ENCODE assay signal across 7 cellular contexts in genomic region chr4:37889849-37890500, GRCh38. TPM values are rescaled to one million over a fixed set of nuclear protein-coding genes. Genes with fewer than 3 reads are reported as not detected.
DNase-seq lines count a peak whose midpoint lies in the region; ATAC-seq and TF ChIP-seq lines count a peak whose summit lies in the region.

No MANE protein-coding gene starts in this region.

- no peaks in the 10 kb centered on the region for H3K36me3 Mint-ChIP-seq in HFFc6 (ENCODE audit: low read depth)

- peak overlapping the region; percentile 67 for H3K27ac ChIP-seq in angular gyrus (ENCODE audit: low read depth, low read length)
- peak overlapping the region; percentile 88 to 98 (median 94) for H3K27ac ChIP-seq in sigmoid colon

- H3K27me3 ChIP-seq in iPS-15b (ENCODE audit: control insufficient read depth, insufficient read depth, low read length) (peaks cover 51% of the 10 kb centered on the region), sigmoid colon (no peaks in the 10 kb centered on the region)

- DNase-seq in HFFc6, result no peak
- DNase-seq in sigmoid colon, result peak; percentile 89
- DNase-seq in NCI-H1092 (lab: John Stamatoyannopoulos, UW), result no peak
- no peak for DNase-seq in KBM-7

- TF ChIP-seq CTCF in HFFc6 (IDR thresholded peaks at IDR 0.05), result no peak
- peak in 1 of 4 experiments; percentile 20 for TF ChIP-seq CTCF in sigmoid colon (IDR thresholded peaks at IDR 0.05)

- 14 to 42% methylated on average over 37 of the region's 37 CpGs for WGBS in sigmoid colon, 2 donors

- peak; percentile 18 to 67 for TF ChIP-seq POLR2A in sigmoid colon (IDR thresholded peaks at IDR 0.05)

- H3K9ac ChIP-seq in iPS-15b (ENCODE audit: low read depth, low read length), result peak overlapping the region; percentile 32

- ATAC-seq in GM21786 (IDR thresholded peaks at IDR 0.05; ENCODE audit: unreplicated experiment), result no peak

- intact Hi-C loops in sigmoid colon (cut with DNase I), result loop anchor here (1.0 to 10.0 kb wide), 8 partner anchors 17 to 1055 kb away; partner anchors contain the start of genes KLF3, PGM2 and RELL1

- H3K9me3 Mint-ChIP-seq in HFFc6, result no peaks in the 10 kb centered on the region

- TF ChIP-seq EP300 in sigmoid colon (IDR thresholded peaks at IDR 0.05), result peak in 1 of 4 donors; percentile 6

- no peaks in the 10 kb centered on the region for H3K9me3 ChIP-seq in iPS-15b (ENCODE audit: control insufficient read depth, insufficient read depth, low read length)
- no peaks in the 10 kb centered on the region for H3K9me3 ChIP-seq in sigmoid colon

- H3K4me1 Mint-ChIP-seq in HFFc6 (ENCODE audit: low read depth), result peaks cover 6% of the 10 kb centered on the region

- H3K27ac Mint-ChIP-seq in HFFc6, result no peak overlapping the region

- H3K36me3 ChIP-seq in iPS-15b (ENCODE audit: control insufficient read depth, insufficient read depth, low read length), result no peaks in the 10 kb centered on the region
- H3K36me3 ChIP-seq in sigmoid colon, result no peaks in the 10 kb centered on the region

- H3K4me1 ChIP-seq in iPS-15b (ENCODE audit: control insufficient read depth, insufficient read depth, low read length) (no peaks in the 10 kb centered on the region), sigmoid colon (peaks cover 0 to 64% (median 49%) of the 10 kb centered on the region in 4 donors)

- peaks cover 43% of the 10 kb centered on the region for H3K27me3 Mint-ChIP-seq in HFFc6 (ENCODE audit: insufficient read depth)

- H3K4me3 ChIP-seq in iPS-15b (ENCODE audit: low read depth, low read length) (peak overlapping the region; percentile 70), sigmoid colon (peak overlapping the region; percentile 75 to 97 (median 87))

- peak overlapping the region; percentile 74 for H3K4me3 Mint-ChIP-seq in HFFc6

- in situ Hi-C loops in KBM-7 (cut with MboI; ENCODE audit: low pct_unique_long_range_greater_than_20kb, low sequenced_read_pairs), result no loop called here

RNA-seq across cellular contexts. Expression of gene TBC1D1, which starts 0.9 kb away (rescaled TPM):
- 100 to 1,000 TPM in 4 of 6 experiments, 10 to 100 TPM in 2; 78.5 to 126 (median 112) TPM for total RNA-seq in HFFc6 (2021; fragmentation: NEBNext Ultra II Directional; extraction: Animal tissue kit (Norgen Biotek cat#: 25700))
- total RNA-seq in sigmoid colon, result 100 to 1,000 TPM; 253 to 450 (median 404) TPM
- 10 to 100 TPM; 31.2 to 56.7 (median 40.0) TPM for polyA plus RNA-seq in sigmoid colon
